In the genomic region with DNA sequence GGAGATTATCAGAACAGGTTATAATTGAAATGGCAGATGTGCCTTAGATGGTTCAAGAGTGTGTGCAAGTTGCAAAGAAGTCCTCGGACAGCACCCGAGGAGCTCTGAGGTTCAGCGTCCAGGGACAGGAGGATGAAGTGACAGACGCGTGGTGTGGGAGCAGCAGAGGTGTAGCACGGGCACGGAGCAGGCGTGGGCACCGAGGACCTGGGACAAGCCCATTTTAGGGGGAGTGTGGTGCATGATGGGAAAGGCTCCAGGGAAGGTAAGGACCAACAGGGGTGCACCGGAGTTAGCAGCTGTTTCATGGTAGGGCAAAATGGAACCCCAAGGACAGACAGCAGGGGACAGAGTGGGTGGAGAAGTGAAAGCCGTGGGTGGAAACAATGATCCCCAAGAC, we compare ENCODE assay signal across 18 cellular contexts. TPM values are rescaled to one million over a fixed set of nuclear protein-coding genes. Genes with fewer than 3 reads are reported as not detected.
DNase-seq lines count a peak whose midpoint lies in the region; ATAC-seq lines count a peak whose summit lies in the region.
"Had no signal": no experiment of that assay in that cellular context is flagged by ENCODE, and none has a peak within 500 bp of the region (broad histone marks: within the 10 kb centered on the region; RNA-seq: fewer than 3 reads in every experiment).

No MANE protein-coding gene starts in this region.

- no peaks in the 10 kb centered on the region for H3K27me3 ChIP-seq in neuronal stem cell (ENCODE audit: control insufficient read depth in 3 of 3, insufficient read depth in 3 of 3, low read depth in 1 of 3, low read length in 3 of 3)

- H2AK5ac ChIP-seq in neuronal stem cell (ENCODE audit: low read depth, low read length), result no peak overlapping the region

- H2BK12ac ChIP-seq in neuronal stem cell (ENCODE audit: low read length), result no peak overlapping the region

- H3K4me2 ChIP-seq in neuronal stem cell (ENCODE audit: insufficient read depth, low read length, poor library complexity, severe bottlenecking), result no peak overlapping the region

- no CpG with 5 or more reads among the region's 11 CpGs for WGBS in neuronal stem cell (ENCODE audit: extremely low coverage in 2 of 2, insufficient read length in 2 of 2, insufficient replicate concordance in 1 of 2), 2 donors

- H3K4me1 Mint-ChIP-seq in activated naive CD4-positive, alpha-beta T cell treated with anti-CD3 and anti-CD28 coated beads, Interleukin-2, amount 50 U/mL, for 24 hours, result peaks cover 30% of the 10 kb centered on the region
- peaks cover 22% of the 10 kb centered on the region for H3K4me1 Mint-ChIP-seq in activated naive CD4-positive, alpha-beta T cell treated with anti-CD3 and anti-CD28 coated beads, Interleukin-2, amount 10 ng/mL, durations not matched to agents 7 days and 5 days
- H3K4me1 Mint-ChIP-seq in activated naive CD8-positive, alpha-beta T cell treated with anti-CD3 and anti-CD28 coated beads for 36 hours, result peaks cover 20% of the 10 kb centered on the region
- H3K4me1 Mint-ChIP-seq in memory B cell, result peaks cover 21% of the 10 kb centered on the region

- H4K91ac ChIP-seq in neuronal stem cell (ENCODE audit: low read depth, low read length, poor library complexity), result no peak overlapping the region

- no peak overlapping the region for H2AFZ ChIP-seq in neuronal stem cell (ENCODE audit: low read length)

- no peak overlapping the region for H3K14ac ChIP-seq in neuronal stem cell (ENCODE audit: low read length)

- no peak for ATAC-seq in memory B cell (ENCODE audit: low read depth)

- H4K8ac ChIP-seq in neuronal stem cell (ENCODE audit: low read depth, low read length), result no peak overlapping the region

- peak overlapping the region; percentile 48 for H3K27ac Mint-ChIP-seq in activated naive CD4-positive, alpha-beta T cell treated with anti-CD3 and anti-CD28 coated beads, Interleukin-2, amount 50 U/mL, for 24 hours
- no peak overlapping the region for H3K27ac Mint-ChIP-seq in activated naive CD4-positive, alpha-beta T cell treated with anti-CD3 and anti-CD28 coated beads, Interleukin-2, amount 10 ng/mL, durations not matched to agents 7 days and 5 days
- no peak overlapping the region for H3K27ac Mint-ChIP-seq in activated naive CD8-positive, alpha-beta T cell treated with anti-CD3 and anti-CD28 coated beads for 36 hours
- H3K27ac Mint-ChIP-seq in memory B cell, result peak overlapping the region; percentile 15

- H3K4me1 ChIP-seq in neuronal stem cell (ENCODE audit: control insufficient read depth in 2 of 2, insufficient read depth in 1 of 2, low read depth in 1 of 2, low read length in 2 of 2), result peaks cover 0 to 5% of the 10 kb centered on the region in 2 donors

- H3K9me3 ChIP-seq in neuronal stem cell (replicated peaks in 1 of 2; ENCODE audit: control insufficient read depth in 2 of 2, insufficient read depth in 1 of 2, low read depth in 1 of 2, low read length in 2 of 2), result no peaks in the 10 kb centered on the region

- no peaks in the 10 kb centered on the region for H3K36me3 Mint-ChIP-seq in activated naive CD4-positive, alpha-beta T cell treated with anti-CD3 and anti-CD28 coated beads, Interleukin-2, amount 50 U/mL, for 24 hours
- H3K36me3 Mint-ChIP-seq in activated naive CD4-positive, alpha-beta T cell treated with anti-CD3 and anti-CD28 coated beads, Interleukin-2, amount 10 ng/mL, durations not matched to agents 7 days and 5 days, result no peaks in the 10 kb centered on the region
- H3K36me3 Mint-ChIP-seq in activated naive CD8-positive, alpha-beta T cell treated with anti-CD3 and anti-CD28 coated beads for 36 hours, result no peaks in the 10 kb centered on the region
- H3K36me3 Mint-ChIP-seq in memory B cell, result no peaks in the 10 kb centered on the region

- H3K4me3 Mint-ChIP-seq in activated naive CD4-positive, alpha-beta T cell treated with anti-CD3 and anti-CD28 coated beads, Interleukin-2, amount 50 U/mL, for 24 hours, result peak overlapping the region; percentile 66
- no peak overlapping the region for H3K4me3 Mint-ChIP-seq in activated naive CD4-positive, alpha-beta T cell treated with anti-CD3 and anti-CD28 coated beads, Interleukin-2, amount 10 ng/mL, durations not matched to agents 7 days and 5 days
- peak overlapping the region; percentile 11 for H3K4me3 Mint-ChIP-seq in activated naive CD8-positive, alpha-beta T cell treated with anti-CD3 and anti-CD28 coated beads for 36 hours
- H3K4me3 Mint-ChIP-seq in memory B cell, result peak overlapping the region; percentile 66

- no peak overlapping the region for H3K4ac ChIP-seq in neuronal stem cell (ENCODE audit: low read length)

- no peaks in the 10 kb centered on the region for H3K9me3 Mint-ChIP-seq in activated naive CD4-positive, alpha-beta T cell treated with anti-CD3 and anti-CD28 coated beads, Interleukin-2, amount 50 U/mL, for 24 hours
- peaks cover 2% of the 10 kb centered on the region for H3K9me3 Mint-ChIP-seq in activated naive CD4-positive, alpha-beta T cell treated with anti-CD3 and anti-CD28 coated beads, Interleukin-2, amount 10 ng/mL, durations not matched to agents 7 days and 5 days
- H3K9me3 Mint-ChIP-seq in activated naive CD8-positive, alpha-beta T cell treated with anti-CD3 and anti-CD28 coated beads for 36 hours, result no peaks in the 10 kb centered on the region
- no peaks in the 10 kb centered on the region for H3K9me3 Mint-ChIP-seq in memory B cell

- H3K4me3 ChIP-seq in neuronal stem cell (ENCODE audit: low read length in 2 of 2), result peak overlapping the region in 1 of 2 donors; percentile 58

- no peak overlapping the region for H3K23ac ChIP-seq in neuronal stem cell (ENCODE audit: low read depth, low read length, poor library complexity)

- H3K79me1 ChIP-seq in neuronal stem cell (ENCODE audit: low read depth, low read length), result no peaks in the 10 kb centered on the region

- H3K18ac ChIP-seq in neuronal stem cell (ENCODE audit: low read length), result peak overlapping the region; percentile 70

- no peaks in the 10 kb centered on the region for H3K36me3 ChIP-seq in neuronal stem cell (replicated peaks in 1 of 2; ENCODE audit: control insufficient read depth in 2 of 2, insufficient read depth in 2 of 2, low read length in 2 of 2)

- CTCF ChIA-PET in activated naive CD4-positive, alpha-beta T cell treated with anti-CD3 and anti-CD28 coated beads, Interleukin-2, amount 10 ng/mL, durations not matched to agents 7 days and 5 days (lab: Charles Lee), result interaction anchor here (1.4 kb wide), 1 partner anchor 10 kb away, joined by 4 read pairs; no protein-coding TSS in a partner anchor

- no peak for DNase-seq in activated naive CD4-positive, alpha-beta T cell treated with anti-CD3 and anti-CD28 coated beads, Interleukin-2, amount 10 ng/mL, durations not matched to agents 7 days and 5 days
- no peak for DNase-seq in activated naive CD8-positive, alpha-beta T cell treated with anti-CD3 and anti-CD28 coated beads for 36 hours
- DNase-seq in memory B cell (ENCODE audit: low spot score in 2 of 2) (no peak), neuronal stem cell (ENCODE audit: low spot score) (no peak), DMS 273 treated with DMSO at 0.1 percent for 48 hours (lab: John Stamatoyannopoulos, UW) (no peak), T-helper 9 cell (no peak), amygdala (lab: John Stamatoyannopoulos, UW) (no peak)
- DNase-seq: DMS79 treated with DMSO at 0.1 percent for 48 hours, NCI-H1092 treated with DMSO at 0.1 percent for 48 hours, NCI-H146, NCI-H2029 treated with DMSO at 0.1 percent for 48 hours, NCI-H2171 treated with DMSO at 0.1 percent for 48 hours, NCI-H446 treated with DMSO at 0.1 percent for 48 hours, NCI-H748 treated with DMSO at 0.1 percent for 48 hours, OCI-M1, SHP77 had no signal

- no peak overlapping the region for H2BK120ac ChIP-seq in neuronal stem cell (ENCODE audit: low read depth, low read length)

- H2BK5ac ChIP-seq in neuronal stem cell (ENCODE audit: low read length), result no peak overlapping the region

- H3K27me3 Mint-ChIP-seq in activated naive CD4-positive, alpha-beta T cell treated with anti-CD3 and anti-CD28 coated beads, Interleukin-2, amount 50 U/mL, for 24 hours, result no peaks in the 10 kb centered on the region
- peaks cover 10% of the 10 kb centered on the region for H3K27me3 Mint-ChIP-seq in activated naive CD4-positive, alpha-beta T cell treated with anti-CD3 and anti-CD28 coated beads, Interleukin-2, amount 10 ng/mL, durations not matched to agents 7 days and 5 days
- no peaks in the 10 kb centered on the region for H3K27me3 Mint-ChIP-seq in activated naive CD8-positive, alpha-beta T cell treated with anti-CD3 and anti-CD28 coated beads for 36 hours
- peaks cover 20% of the 10 kb centered on the region for H3K27me3 Mint-ChIP-seq in memory B cell

- no peak overlapping the region for H3K9ac ChIP-seq in neuronal stem cell (ENCODE audit: low read depth, low read length, poor library complexity)

- no peak overlapping the region for H2BK15ac ChIP-seq in neuronal stem cell (ENCODE audit: low read length)

- no peak overlapping the region for H3K27ac ChIP-seq in neuronal stem cell (replicated peaks; ENCODE audit: low read length)
- H3K27ac ChIP-seq: 22Rv1 had no signal

RNA-seq across cellular contexts. Expression of a gene that starts 56.3 kb away (rescaled TPM):
- 1 to 10 TPM; 1.8 to 2.0 TPM for total RNA-seq in activated naive CD8-positive, alpha-beta T cell treated with anti-CD3 and anti-CD28 coated beads for 36 hours
- 1.4 TPM for polyA plus RNA-seq in neuronal stem cell (2013, experiment 1 of 2)
- polyA plus RNA-seq in neuronal stem cell (2013, experiment 2 of 2), result 1.5 TPM

Comparison
In these comparisons a context has a peak if more than half of its experiments do, and no peak if none do; other contexts are left out.
1. H3K27ac Mint-ChIP-seq: peak in activated naive CD4-positive, alpha-beta T cell treated with anti-CD3 and anti-CD28 coated beads, Interleukin-2, amount 50 U/mL, for 24 hours (single experiment) and memory B cell (single experiment); none in activated naive CD4-positive, alpha-beta T cell treated with anti-CD3 and anti-CD28 coated beads, Interleukin-2, amount 10 ng/mL, durations not matched to agents 7 days and 5 days (single experiment) and activated naive CD8-positive, alpha-beta T cell treated with anti-CD3 and anti-CD28 coated beads for 36 hours (single experiment).